ENCODE assay signal across 14 cellular contexts in the genomic region with DNA sequence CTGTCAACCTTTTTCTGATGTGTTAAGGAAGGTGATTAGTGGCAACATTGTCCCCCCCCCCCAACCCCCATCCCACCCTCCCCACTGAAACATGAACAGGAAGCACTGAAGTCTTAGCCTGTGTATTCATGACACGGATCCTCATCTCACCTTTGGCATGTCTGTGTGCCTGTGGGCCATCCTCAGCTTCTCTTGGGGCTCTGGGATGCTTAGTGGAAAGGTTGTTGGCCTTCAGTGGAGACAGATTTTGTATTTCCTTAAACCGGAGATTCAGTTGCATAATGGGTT.
DNase-seq lines count a peak whose midpoint lies in the region; ATAC-seq, FAIRE-seq and TF ChIP-seq lines count a peak whose summit lies in the region.
"Had no signal": no experiment of that assay in that cellular context is flagged by ENCODE, and none has a peak within 500 bp of the region (broad histone marks: within the 10 kb centered on the region; RNA-seq: fewer than 3 reads in every experiment).

No MANE protein-coding gene starts in this region.

- FAIRE-seq in GM12891 (lab: Jason Lieb, UNC), result peak; percentile 28
- FAIRE-seq: astrocyte had no signal

- POLR2A ChIA-PET in RWPE1 (lab: Yijun Ruan, JAX; ENCODE audit: low non-redundant PET), result interaction anchor here (0.5 kb wide), 1 partner anchor 148 kb away, joined by 3 read pairs; no protein-coding TSS in a partner anchor

- peaks cover 23% of the 10 kb centered on the region for H3K4me1 ChIP-seq in foreskin keratinocyte

- no peaks in the 10 kb centered on the region for H3K9me3 Mint-ChIP-seq in stimulated activated memory B cell treated with anti-CD40 and anti-IgM and Interleukin-4, amounts not matched to agents 10 μg/mL and 1 μg/mL and 100 μg/mL, for 72 hours

- ATAC-seq in foreskin keratinocyte (no peak), GM18909 (IDR thresholded peaks at IDR 0.05; ENCODE audit: poor library complexity, unreplicated experiment) (no peak), HG03175 (IDR thresholded peaks at IDR 0.05; ENCODE audit: unreplicated experiment) (no peak)
- no peak for ATAC-seq in stimulated activated memory B cell treated with anti-CD40 and anti-IgM and Interleukin-4, amounts not matched to agents 10 μg/mL and 1 μg/mL and 100 μg/mL, for 72 hours

- no peak for TF ChIP-seq POLR2A in GM12891 (IDR thresholded peaks at IDR 0.05; ENCODE audit: low read depth, low read length)

- H3K27me3 ChIP-seq in foreskin keratinocyte, result no peaks in the 10 kb centered on the region

- peaks cover 38% of the 10 kb centered on the region for H3K36me3 Mint-ChIP-seq in stimulated activated memory B cell treated with anti-CD40 and anti-IgM and Interleukin-4, amounts not matched to agents 10 μg/mL and 1 μg/mL and 100 μg/mL, for 72 hours

- DNase-seq in GM12891 (ENCODE audit: insufficient read length, low spot score), result no peak
- DNase-seq in RWPE1 (ENCODE audit: low spot score), result no peak
- no peak for DNase-seq in foreskin keratinocyte
- no peak for DNase-seq in NCI-H1105 treated with DMSO at 0.1 percent for 48 hours (lab: John Stamatoyannopoulos, UW)
- DNase-seq: activated CD4-positive, alpha-beta T cell treated with anti-CD3 and anti-CD28 coated beads, Interleukin-2, amount 50 U/mL, for 4 hours; activated effector memory CD4-positive, alpha-beta T cell treated with Interleukin-2 at 50 U/mL for 16 hours; dermis blood vessel endothelial cell; GOT3; NCI-H187 treated with DMSO at 0.1 percent for 48 hours had no signal

- peak overlapping the region; percentile 20; the same call in 1 of the 2 replicates for H3K27ac ChIP-seq in RWPE1
- peak overlapping the region; percentile 67 for H3K27ac ChIP-seq in foreskin keratinocyte
- H3K27ac ChIP-seq: KMS-11 had no signal

- H3K4me1 Mint-ChIP-seq in stimulated activated memory B cell treated with anti-CD40 and anti-IgM and Interleukin-4, amounts not matched to agents 10 μg/mL and 1 μg/mL and 100 μg/mL, for 72 hours, result peaks cover 43% of the 10 kb centered on the region

- CTCF ChIA-PET in RWPE1 (lab: Yijun Ruan, JAX), result interaction anchor here (0.6 to 0.7 kb wide), 4 partner anchors 11 to 265 kb away, joined by 3 to 4 read pairs (median 3); no protein-coding TSS in a partner anchor

- H3K27me3 Mint-ChIP-seq in stimulated activated memory B cell treated with anti-CD40 and anti-IgM and Interleukin-4, amounts not matched to agents 10 μg/mL and 1 μg/mL and 100 μg/mL, for 72 hours, result no peaks in the 10 kb centered on the region

- H3K4me3 Mint-ChIP-seq in stimulated activated memory B cell treated with anti-CD40 and anti-IgM and Interleukin-4, amounts not matched to agents 10 μg/mL and 1 μg/mL and 100 μg/mL, for 72 hours, result no peak overlapping the region

- peak overlapping the region; percentile 81 for H3K27ac Mint-ChIP-seq in stimulated activated memory B cell treated with anti-CD40 and anti-IgM and Interleukin-4, amounts not matched to agents 10 μg/mL and 1 μg/mL and 100 μg/mL, for 72 hours

- TF ChIP-seq CTCF in RWPE1 (conservative IDR thresholded peaks at IDR 0.05; ENCODE audit: low read depth) (no peak), foreskin keratinocyte (conservative IDR thresholded peaks at IDR 0.05) (no peak)

TF ChIP-seq in GM12891, 5 proteins besides CTCF, POLR2A, EP300 and RAD21:
- no peak for TF ChIP-seq POLR2AphosphoS5 (IDR thresholded peaks at IDR 0.05; ENCODE audit: low read depth, low read length)
- no peak for TF ChIP-seq SPI1 (IDR thresholded peaks at IDR 0.05; ENCODE audit: low read depth, low read length)
- TF ChIP-seq PAX5 (IDR thresholded peaks at IDR 0.05; ENCODE audit: insufficient read depth, low read length, severe bottlenecking), result no peak
- TF ChIP-seq POU2F2 (IDR thresholded peaks at IDR 0.05; ENCODE audit: low read depth, low read length), result no peak
- no peak for TF ChIP-seq TAF1 (IDR thresholded peaks at IDR 0.05; ENCODE audit: low read depth, low read length)
